Comparison of ENCODE assay signal across 9 cellular contexts in the genomic region with DNA sequence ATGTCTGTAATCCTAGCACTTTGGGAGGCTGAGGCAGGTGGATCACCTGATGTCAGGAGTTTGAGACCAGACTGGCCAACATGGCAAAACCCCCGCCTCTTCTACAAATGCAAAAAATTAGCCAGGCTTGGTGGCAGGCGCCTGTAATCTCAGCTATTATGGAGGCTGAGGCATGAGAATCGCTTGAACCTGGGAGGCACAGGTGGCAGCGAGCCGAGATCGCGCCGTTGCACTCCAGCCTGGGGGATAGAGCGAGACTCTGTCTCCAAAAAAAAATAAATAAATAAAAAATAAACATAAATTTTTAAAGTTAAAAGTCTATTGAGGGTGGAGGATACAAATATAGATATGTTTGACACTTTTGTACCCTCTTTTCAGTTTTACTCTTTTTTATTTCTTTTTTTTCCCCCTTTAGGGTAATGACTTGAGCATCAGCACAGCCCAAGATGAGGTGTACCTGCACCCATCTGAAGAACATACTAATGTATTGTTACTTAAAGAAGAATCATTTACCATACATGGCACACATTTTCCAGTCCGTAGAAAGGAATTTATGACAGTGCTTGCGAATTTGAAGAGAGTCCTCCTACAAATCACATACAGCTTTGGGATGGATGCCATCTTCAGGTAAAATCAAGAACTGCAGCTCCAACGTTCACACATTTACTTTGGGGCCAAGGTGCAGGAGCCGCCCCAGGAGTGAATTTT.
DNase-seq lines count a peak whose midpoint lies in the region; ATAC-seq and TF ChIP-seq lines count a peak whose summit lies in the region.
"Had no signal": no experiment of that assay in that cellular context is flagged by ENCODE, and none has a peak within 500 bp of the region (broad histone marks: within the 10 kb centered on the region; RNA-seq: fewer than 3 reads in every experiment).

No MANE protein-coding gene starts in this region.

- peak; percentile 75 to 81 for TF ChIP-seq CTCF in right atrium auricular region (IDR thresholded peaks at IDR 0.05)

- peak; percentile 79 for ATAC-seq in GM21825 (IDR thresholded peaks at IDR 0.05; ENCODE audit: unreplicated experiment)

- no peaks in the 10 kb centered on the region for H3K9me3 ChIP-seq in right atrium auricular region
- H3K9me3 ChIP-seq: BLaER1 treated with 17β-estradiol and CSF1 and Interleukin-3, amounts not matched to agents 10 nM and 100 nM had no signal

- no peak overlapping the region for H3K27ac ChIP-seq in right atrium auricular region
- H3K27ac ChIP-seq: BLaER1 treated with 17β-estradiol and CSF1 and Interleukin-3, amounts not matched to agents 10 nM and 100 nM had no signal

- H3K4me3 ChIP-seq in Jurkat, Clone E6-1 (ENCODE audit: low read length), result no peak overlapping the region
- H3K4me3 ChIP-seq in right atrium auricular region (no peak overlapping the region), skeletal muscle cell (ENCODE audit: low read depth, low read length) (no peak overlapping the region)
- H3K4me3 ChIP-seq: BLaER1 treated with 17β-estradiol and CSF1 and Interleukin-3, amounts not matched to agents 10 nM and 100 nM had no signal

- no peaks in the 10 kb centered on the region for H3K27me3 ChIP-seq in right atrium auricular region
- H3K27me3 ChIP-seq: BLaER1 treated with 17β-estradiol and CSF1 and Interleukin-3, amounts not matched to agents 10 nM and 100 nM had no signal

- H3K4me1 ChIP-seq in right atrium auricular region, result peaks cover 0 to 9% of the 10 kb centered on the region in 2 donors
- H3K4me1 ChIP-seq: BLaER1 treated with 17β-estradiol and CSF1 and Interleukin-3, amounts not matched to agents 10 nM and 100 nM had no signal

- peak; percentile 10 for DNase-seq in NCI-H2029 treated with DMSO at 0.1 percent for 48 hours (lab: John Stamatoyannopoulos, UW)
- no peak for DNase-seq in NCI-H2029 (lab: John Stamatoyannopoulos, UW)
- peak; percentile 56 for DNase-seq in Jurkat, Clone E6-1 (ENCODE audit: low read depth, low spot score)
- DNase-seq in SHP77 treated with DMSO at 0.1 percent for 48 hours (lab: John Stamatoyannopoulos, UW), result peak; percentile 9
- peak; percentile 35 for DNase-seq in activated naive CD8-positive, alpha-beta T cell treated with anti-CD3 and anti-CD28 coated beads, Interleukin-2, amount 50 U/mL, for 16 hours (ENCODE audit: low read depth, low spot score)
- DNase-seq in right atrium auricular region (ENCODE audit: low spot score), result no peak
- peak; percentile 25 for DNase-seq in skeletal muscle cell (ENCODE audit: low read depth)

- peaks cover 29% of the 10 kb centered on the region for H3K36me3 ChIP-seq in right atrium auricular region
- H3K36me3 ChIP-seq: BLaER1 treated with 17β-estradiol and CSF1 and Interleukin-3, amounts not matched to agents 10 nM and 100 nM had no signal

Comparison
In these comparisons a context has a peak if more than half of its experiments do, and no peak if none do; other contexts are left out.
1. DNase-seq: peak in NCI-H2029 treated with DMSO at 0.1 percent for 48 hours (single experiment), Jurkat, Clone E6-1 (single experiment), SHP77 treated with DMSO at 0.1 percent for 48 hours (single experiment), activated naive CD8-positive, alpha-beta T cell treated with anti-CD3 and anti-CD28 coated beads, Interleukin-2, amount 50 U/mL, for 16 hours (single experiment) and skeletal muscle cell (single experiment); none in NCI-H2029 (single experiment) and right atrium auricular region (single experiment).